ENCODE assay signal across 21 cellular contexts in genomic region chr1:72286401-72286800, GRCh38. TPM values are rescaled to one million over a fixed set of nuclear protein-coding genes. Genes with fewer than 3 reads are reported as not detected.
A peak's percentile ranks its signal among the peaks of the same experiment; 100 is the strongest.
DNase-seq lines count a peak whose midpoint lies in the region; ATAC-seq, FAIRE-seq and TF ChIP-seq lines count a peak whose summit lies in the region.
"Had no signal": no experiment of that assay in that cellular context is flagged by ENCODE, and none has a peak within 500 bp of the region (broad histone marks: within the 10 kb centered on the region; RNA-seq: fewer than 3 reads in every experiment).

No MANE protein-coding gene starts in this region.

- intact Hi-C loops in endothelial cell of umbilical vein (cut with micrococcal nuclease), result loop anchor here (10.0 kb wide), 4 partner anchors 558 to 1908 kb away; partner anchors contain the start of genes FPGT and LRRIQ3

- H3K9me1 ChIP-seq in endothelial cell of umbilical vein (replicated peaks; ENCODE audit: control insufficient read depth, extremely low read depth, insufficient read depth, low read length), result no peaks in the 10 kb centered on the region

- no peak for TF ChIP-seq CTCF in RWPE2 (IDR thresholded peaks at IDR 0.05; ENCODE audit: poor library complexity, severe bottlenecking)
- no peak for TF ChIP-seq CTCF in endothelial cell of umbilical vein (IDR thresholded peaks at IDR 0.05; ENCODE audit: extremely low read depth in 1 of 2, insufficient read depth in 1 of 2, low read depth in 1 of 2, low read length in 2 of 2)

- dilution Hi-C loops in endothelial cell of umbilical vein (cut with MboI; ENCODE audit: extremely low pct_ligation_motif_present, low sequenced_read_pairs), result no loop called here

- POLR2A ChIA-PET in endothelial cell of umbilical vein (lab: Charles Lee), result no interaction called here

- TF ChIP-seq POLR2A in endothelial cell of umbilical vein (IDR thresholded peaks at IDR 0.05; ENCODE audit: low read depth, low read length) (no peak), GM12891 (IDR thresholded peaks at IDR 0.05; ENCODE audit: low read depth, low read length) (no peak)

- peak overlapping the region; percentile 26 for H3K9ac ChIP-seq in endothelial cell of umbilical vein (replicated peaks; ENCODE audit: extremely low read depth, insufficient read depth, low read length)

- H4K20me1 ChIP-seq in endothelial cell of umbilical vein (replicated peaks; ENCODE audit: control insufficient read depth, extremely low read depth, insufficient read depth, low read length), result no peaks in the 10 kb centered on the region

- H3K4me2 ChIP-seq in endothelial cell of umbilical vein (ENCODE audit: insufficient read depth, low read length), result peak overlapping the region; percentile 32

- CTCF ChIA-PET in endothelial cell of umbilical vein (lab: Charles Lee), result interaction anchor here (1.0 to 2.1 kb wide), 4 partner anchors 13 to 336 kb away, joined by 3 to 9 read pairs (median 4); no protein-coding TSS in a partner anchor

- peaks cover 12% of the 10 kb centered on the region for H3K4me1 ChIP-seq in RWPE2 (ENCODE audit: insufficient read depth, poor library complexity, severe bottlenecking)
- peaks cover 29% of the 10 kb centered on the region for H3K4me1 ChIP-seq in endothelial cell of umbilical vein (ENCODE audit: control insufficient read depth, extremely low read depth, insufficient read depth, low read length)

- H2AFZ ChIP-seq in endothelial cell of umbilical vein (ENCODE audit: low read depth, low read length), result peak overlapping the region; percentile 39

- ATAC-seq in RWPE2 (ENCODE audit: low read depth) (no peak), HG03432 (IDR thresholded peaks at IDR 0.05; ENCODE audit: unreplicated experiment) (no peak)

- H3K27me3 ChIP-seq in RWPE2 (ENCODE audit: insufficient read depth, poor library complexity, severe bottlenecking), result no peaks in the 10 kb centered on the region
- no peaks in the 10 kb centered on the region for H3K27me3 ChIP-seq in endothelial cell of umbilical vein (ENCODE audit: control insufficient read depth in 2 of 2, insufficient read depth in 2 of 2, low read length in 2 of 2)

- BruUV-seq in endothelial cell of umbilical vein (replicated peaks; lab: Mats Ljungman, UMichigan), result no TSS peak

- no peaks in the 10 kb centered on the region for H3K36me3 ChIP-seq in RWPE2 (ENCODE audit: low read depth)
- no peaks in the 10 kb centered on the region for H3K36me3 ChIP-seq in endothelial cell of umbilical vein (ENCODE audit: control insufficient read depth in 2 of 2, extremely low read depth in 1 of 2, insufficient read depth in 2 of 2, low read length in 2 of 2)

- DNase-seq in ELR (ENCODE audit: low read depth), result peak; percentile 16
- no peak for DNase-seq in RWPE2 (ENCODE audit: low spot score)
- DNase-seq in endothelial cell of umbilical vein (ENCODE audit: low read depth, low spot score), result peak; percentile 41
- DNase-seq in pons (ENCODE audit: low spot score), result peak; percentile 0
- DNase-seq in epidermal melanocyte (ENCODE audit: insufficient read length, low spot score), result no peak
- DNase-seq in GM12891 (ENCODE audit: insufficient read length, low spot score), result no peak
- no peak for DNase-seq in HT-29 (ENCODE audit: low spot score)
- DNase-seq: COR-L47; NCI-H1105; NCI-H1694; NCI-H2081 treated with DMSO at 0.1 percent for 48 hours; NCI-H446 treated with DMSO at 0.1 percent for 48 hours; NCI-H69; NK-92 treated with Interleukin-12 subunit alpha and Interleukin-12 subunit beta, amount 100 ng/mL, for 24 hours; Right ventricle myocardium superior had no signal

- FAIRE-seq in endothelial cell of umbilical vein (lab: Jason Lieb, UNC), result no peak
- no peak for FAIRE-seq in GM12891 (lab: Jason Lieb, UNC)
- FAIRE-seq: H54, RCC 7860 had no signal

- no peaks in the 10 kb centered on the region for H3K9me3 ChIP-seq in RWPE2 (ENCODE audit: severe bottlenecking)
- H3K9me3 ChIP-seq in endothelial cell of umbilical vein (replicated peaks; ENCODE audit: control insufficient read depth, insufficient read depth, low read length), result no peaks in the 10 kb centered on the region

- peaks cover 9% of the 10 kb centered on the region for H3K79me2 ChIP-seq in endothelial cell of umbilical vein (ENCODE audit: control insufficient read depth, insufficient read depth, low read length)

- H3K27ac ChIP-seq in RWPE2 (ENCODE audit: poor library complexity, severe bottlenecking), result peak overlapping the region; percentile 97
- peak overlapping the region; percentile 96 for H3K27ac ChIP-seq in endothelial cell of umbilical vein (ENCODE audit: insufficient read depth, low read depth, low read length)
- H3K27ac ChIP-seq: HL-60, SK-N-MC had no signal

- no peak overlapping the region for H3K4me3 ChIP-seq in RWPE2 (ENCODE audit: severe bottlenecking)
- H3K4me3 ChIP-seq in endothelial cell of umbilical vein (replicated peaks in 1 of 3; ENCODE audit: insufficient read depth in 1 of 3, low read depth in 1 of 3, low read length in 3 of 3), result no peak overlapping the region
- H3K4me3 ChIP-seq: SK-N-MC had no signal

TF ChIP-seq in endothelial cell of umbilical vein, 7 proteins besides CTCF, POLR2A, EP300 and RAD21:
- TF ChIP-seq FOS (IDR thresholded peaks at IDR 0.05; ENCODE audit: borderline replicate concordance, insufficient read depth, low read length) (no peak), JUN (IDR thresholded peaks at IDR 0.05; ENCODE audit: borderline replicate concordance, insufficient read depth, insufficient read length, low read depth) (no peak), MYC (IDR thresholded peaks at IDR 0.05; ENCODE audit: low read depth, low read length) (no peak)

TF ChIP-seq in GM12891, 5 proteins besides CTCF, POLR2A, EP300 and RAD21:
- TF ChIP-seq SPI1 (IDR thresholded peaks at IDR 0.05; ENCODE audit: low read depth, low read length) (no peak), POLR2AphosphoS5 (IDR thresholded peaks at IDR 0.05; ENCODE audit: low read depth, low read length) (no peak), PAX5 (IDR thresholded peaks at IDR 0.05; ENCODE audit: insufficient read depth, low read length, severe bottlenecking) (no peak), POU2F2 (IDR thresholded peaks at IDR 0.05; ENCODE audit: low read depth, low read length) (no peak), TAF1 (IDR thresholded peaks at IDR 0.05; ENCODE audit: low read depth, low read length) (no peak)

RNA-seq across cellular contexts. Expression of gene NEGR1, which starts 4.1 kb away (rescaled TPM):
- total RNA-seq in endothelial cell of umbilical vein, result 20.2 and 21.8 TPM in 2 replicates
- 5.2 and 6.8 TPM in 2 replicates for polyA plus RNA-seq in endothelial cell of umbilical vein
- 5.5 and 6.3 TPM in 2 replicates for polyA plus RNA-seq in endothelial cell of umbilical vein (2011; cell fraction: cytosol; rRNA removed)
- 5.4 and 6.8 TPM in 2 replicates for polyA plus RNA-seq in endothelial cell of umbilical vein (2011; cell fraction: nucleus; rRNA removed)
- 25.0 and 40.3 TPM in 2 replicates for polyA plus RNA-seq in endothelial cell of umbilical vein (2012)
- 53.9 and 59.7 TPM in 2 replicates for polyA minus RNA-seq in endothelial cell of umbilical vein
- polyA minus RNA-seq in endothelial cell of umbilical vein (2011; cell fraction: cytosol; rRNA and poly(A)+ RNA removed), result 1.9 TPM
- polyA minus RNA-seq in endothelial cell of umbilical vein (2011; cell fraction: nucleus; rRNA and poly(A)+ RNA removed), result 69.6 and 112 TPM in 2 replicates
- not detected for polyA plus RNA-seq in GM12891 (2012; ENCODE audit: low read depth, missing spikeins)
- not detected in 2 replicates for total RNA-seq in HT-29 (2014; rRNA removed; shearing (Covaris generic))
- total RNA-seq: B cell had no signal

Comparison
In these comparisons a context has a peak if more than half of its experiments do, and no peak if none do; other contexts are left out.
1. DNase-seq: peak in ELR (single experiment), endothelial cell of umbilical vein (single experiment) and pons (single experiment); none in RWPE2 (single experiment), epidermal melanocyte (single experiment), GM12891 (single experiment) and HT-29 (single experiment).
2. RNA of gene NEGR1, which starts 4.1 kb away (total RNA-seq): 20.2 to 21.8 TPM in endothelial cell of umbilical vein; not detected in HT-29; every median in the first group is over 10 times any median in the second.